In genomic region chr12:19912996-19913395, GRCh38 we compare ENCODE assay signal across 2 cellular contexts.
A peak's percentile ranks its signal among the peaks of the same experiment; 100 is the strongest.
TF ChIP-seq lines count a peak whose summit lies in the region.

No MANE protein-coding gene starts in this region.

TF ChIP-seq in WTC11, 78 proteins besides CTCF, POLR2A, EP300 and RAD21:
- TF ChIP-seq E2F1 (CRISPR knock-in tag; IDR thresholded peaks at IDR 0.05) (no peak), HMGA2 (CRISPR knock-in tag; IDR thresholded peaks at IDR 0.05) (no peak), MYBL2 (CRISPR knock-in tag; IDR thresholded peaks at IDR 0.05) (no peak), USF2 (CRISPR knock-in tag; IDR thresholded peaks at IDR 0.05) (no peak), SMAD3 (CRISPR knock-in tag; IDR thresholded peaks at IDR 0.05; ENCODE audit: borderline replicate concordance) (no peak), PRDM15 (CRISPR knock-in tag; IDR thresholded peaks at IDR 0.05) (no peak), ZNF219 (CRISPR knock-in tag; IDR thresholded peaks at IDR 0.05; ENCODE audit: borderline replicate concordance) (no peak)

TF ChIP-seq in liver, 16 proteins besides CTCF, POLR2A, EP300 and RAD21 (continued from another document):
- TF ChIP-seq ZBTB33 (IDR thresholded peaks at IDR 0.05) (peak; percentile 71), JUND (IDR thresholded peaks at IDR 0.05) (peak in 1 of 2 donors; percentile 71), HNF4G (IDR thresholded peaks at IDR 0.05) (peak; percentile 83), REST (IDR thresholded peaks at IDR 0.05) (peak; percentile 29), FOXA2 (IDR thresholded peaks at IDR 0.05) (no peak), HNF4A (conservative IDR thresholded peaks at IDR 0.05) (peak; percentile 89 to 93), TAF1 (conservative IDR thresholded peaks at IDR 0.05) (no peak), SP1 (IDR thresholded peaks at IDR 0.05) (peak; percentile 63), RXRA (IDR thresholded peaks at IDR 0.05) (peak; percentile 80 to 88), YY1 (IDR thresholded peaks at IDR 0.05) (peak; percentile 66), GABPA (IDR thresholded peaks at IDR 0.05 in 1 of 2, conservative IDR thresholded peaks at IDR 0.05 in 1 of 2) (no peak), EGR1 (IDR thresholded peaks at IDR 0.05; ENCODE audit: low read depth in 2 of 2) (no peak), ATF3 (IDR thresholded peaks at IDR 0.05) (no peak)
